In the genomic region with DNA sequence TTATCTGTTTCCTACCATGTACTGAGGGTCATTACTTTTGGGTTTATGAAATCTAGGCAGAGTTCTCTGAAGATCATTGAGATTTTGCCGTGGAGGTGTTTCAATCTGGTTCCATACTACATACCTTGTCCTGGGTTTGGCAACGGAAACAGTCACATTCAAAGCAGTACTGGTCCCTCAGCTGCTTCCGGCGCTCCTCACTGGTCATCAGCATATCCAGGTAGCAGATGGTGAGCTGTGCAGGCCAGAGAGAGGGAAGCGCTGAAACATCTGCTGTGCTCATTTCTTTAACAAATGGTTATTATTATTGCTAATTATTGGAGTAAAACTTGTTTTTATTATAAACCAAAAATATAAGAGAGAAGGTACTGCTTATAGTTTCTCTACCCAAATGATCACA, we compare ENCODE assay signal across 13 cellular contexts.
A peak's percentile ranks its signal among the peaks of the same experiment; 100 is the strongest.
DNase-seq lines count a peak whose midpoint lies in the region; TF ChIP-seq lines count a peak whose summit lies in the region.
"Had no signal": no experiment of that assay in that cellular context is flagged by ENCODE, and none has a peak within 500 bp of the region (broad histone marks: within the 10 kb centered on the region; RNA-seq: fewer than 3 reads in every experiment).

No MANE protein-coding gene starts in this region.

- no peaks in the 10 kb centered on the region for H3K9me3 Mint-ChIP-seq in osteocyte (ENCODE audit: unreplicated experiment)
- H3K9me3 Mint-ChIP-seq: GM23338, H9 had no signal

- H3K27me3 Mint-ChIP-seq in osteocyte (ENCODE audit: unreplicated experiment): no peaks in the 10 kb centered on the region
- H3K27me3 Mint-ChIP-seq: CD4-positive, CD25-positive, alpha-beta regulatory T cell had no signal

- DNase-seq in DMS 273 (lab: John Stamatoyannopoulos, UW; ENCODE audit: unreplicated experiment) (peak; percentile 86), NCI-H2171 (lab: John Stamatoyannopoulos, UW) (peak; percentile 1), NCI-H526 (lab: John Stamatoyannopoulos, UW) (peak; percentile 58 to 65), cerebellum (ENCODE audit: low spot score) (peak; percentile 40), osteocyte (ENCODE audit: extremely low spot score, unreplicated experiment) (no peak), ACHN (no peak), NCI-H345 treated with DMSO at 0.1 percent for 48 hours (lab: John Stamatoyannopoulos, UW; ENCODE audit: unreplicated experiment) (no peak)
- DNase-seq: AML-193; CD4-positive, CD25-positive, alpha-beta regulatory T cell; DMS79; H9; IMR-90 had no signal

- in situ Hi-C loops in ACHN (cut with HindIII; ENCODE audit: low pct_ligation_motif_present, low pct_unique_long_range_greater_than_20kb, low sequenced_read_pairs): no loop called here

- no peak overlapping the region for H3K27ac Mint-ChIP-seq in osteocyte (ENCODE audit: unreplicated experiment)
- H3K27ac Mint-ChIP-seq: CD4-positive, CD25-positive, alpha-beta regulatory T cell; GM23338; H9 had no signal

- TF ChIP-seq CTCF in osteocyte (IDR thresholded peaks at IDR 0.05): no peak

- no peaks in the 10 kb centered on the region for H3K4me1 Mint-ChIP-seq in osteocyte (ENCODE audit: unreplicated experiment)
- H3K4me1 Mint-ChIP-seq: GM23338, H9 had no signal

- peaks cover 6% of the 10 kb centered on the region for H3K36me3 Mint-ChIP-seq in osteocyte (ENCODE audit: unreplicated experiment)

- H3K4me3 Mint-ChIP-seq in osteocyte (ENCODE audit: unreplicated experiment): no peak overlapping the region
- H3K4me3 Mint-ChIP-seq: CD4-positive, CD25-positive, alpha-beta regulatory T cell; GM23338; H9 had no signal

Comparison
In these comparisons a context has a peak if more than half of its experiments do, and no peak if none do; other contexts are left out.
1. DNase-seq: peak in DMS 273 (single experiment), NCI-H2171 (single experiment), NCI-H526 (2 of 2) and cerebellum (single experiment); none in osteocyte (single experiment), ACHN (single experiment) and NCI-H345 treated with DMSO at 0.1 percent for 48 hours (single experiment).